Comparison of ENCODE assay signal across 1 cellular context in genomic region chr2:43038720-43039099, GRCh38.
TF ChIP-seq lines count a peak whose summit lies in the region.

No MANE protein-coding gene starts in this region.

TF ChIP-seq in IMR-90, 13 proteins besides CTCF, POLR2A, EP300 and RAD21:
- TF ChIP-seq, protein P1, sequence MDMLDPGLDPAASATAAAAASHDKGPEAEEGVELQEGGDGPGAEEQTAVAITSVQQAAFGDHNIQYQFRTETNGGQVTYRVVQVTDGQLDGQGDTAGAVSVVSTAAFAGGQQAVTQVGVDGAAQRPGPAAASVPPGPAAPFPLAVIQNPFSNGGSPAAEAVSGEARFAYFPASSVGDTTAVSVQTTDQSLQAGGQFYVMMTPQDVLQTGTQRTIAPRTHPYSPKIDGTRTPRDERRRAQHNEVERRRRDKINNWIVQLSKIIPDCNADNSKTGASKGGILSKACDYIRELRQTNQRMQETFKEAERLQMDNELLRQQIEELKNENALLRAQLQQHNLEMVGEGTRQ (IDR thresholded peaks at IDR 0.05; ENCODE audit: low read depth, low read length) = no peak
- no peak for TF ChIP-seq MXI1 (IDR thresholded peaks at IDR 0.05; ENCODE audit: borderline replicate concordance, low read depth, low read length)
- TF ChIP-seq MAFK (IDR thresholded peaks at IDR 0.05; ENCODE audit: low read depth, low read length) = no peak
- no peak for TF ChIP-seq SMC3 (IDR thresholded peaks at IDR 0.05; ENCODE audit: low read depth, low read length)
- no peak for TF ChIP-seq CHD1 (IDR thresholded peaks at IDR 0.05; ENCODE audit: low read depth, low read length)
- no peak for TF ChIP-seq FOS (IDR thresholded peaks at IDR 0.05; ENCODE audit: low read depth, low read length)
- no peak for TF ChIP-seq CEBPB (IDR thresholded peaks at IDR 0.05; ENCODE audit: low read depth, low read length)
- TF ChIP-seq, protein P2, sequence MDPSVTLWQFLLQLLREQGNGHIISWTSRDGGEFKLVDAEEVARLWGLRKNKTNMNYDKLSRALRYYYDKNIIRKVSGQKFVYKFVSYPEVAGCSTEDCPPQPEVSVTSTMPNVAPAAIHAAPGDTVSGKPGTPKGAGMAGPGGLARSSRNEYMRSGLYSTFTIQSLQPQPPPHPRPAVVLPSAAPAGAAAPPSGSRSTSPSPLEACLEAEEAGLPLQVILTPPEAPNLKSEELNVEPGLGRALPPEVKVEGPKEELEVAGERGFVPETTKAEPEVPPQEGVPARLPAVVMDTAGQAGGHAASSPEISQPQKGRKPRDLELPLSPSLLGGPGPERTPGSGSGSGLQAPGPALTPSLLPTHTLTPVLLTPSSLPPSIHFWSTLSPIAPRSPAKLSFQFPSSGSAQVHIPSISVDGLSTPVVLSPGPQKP (IDR thresholded peaks at IDR 0.05; ENCODE audit: borderline replicate concordance, low read depth, low read length) = no peak
- TF ChIP-seq NFE2L2 (IDR thresholded peaks at IDR 0.05; ENCODE audit: low read depth, low read length) = no peak
- TF ChIP-seq RCOR1 (IDR thresholded peaks at IDR 0.05; ENCODE audit: insufficient replicate concordance, low read length) = no peak
- no peak for TF ChIP-seq MAZ (IDR thresholded peaks at IDR 0.05; ENCODE audit: borderline replicate concordance, low read depth, low read length)
- no peak for TF ChIP-seq BHLHE40 (IDR thresholded peaks at IDR 0.05; ENCODE audit: low read depth, low read length)
- TF ChIP-seq RFX5 (IDR thresholded peaks at IDR 0.05; ENCODE audit: low read depth, low read length) = no peak
